In genomic region chr2:65186872-65187851, GRCh38 we compare ENCODE assay signal across 1 cellular context.
TF ChIP-seq lines count a peak whose summit lies in the region.

No MANE protein-coding gene starts in this region.

TF ChIP-seq in K562, 482 proteins besides CTCF, POLR2A, EP300 and RAD21 (continued from another document):
- TF ChIP-seq MLLT1 (IDR thresholded peaks at IDR 0.05) (0 out of 4 replicates have a peak, but pooled peaks have one; percentile 42 to 62), SPI1 (IDR thresholded peaks at IDR 0.05; ENCODE audit: borderline replicate concordance, low read depth, low read length) (no peak), AFF1 (IDR thresholded peaks at IDR 0.05; ENCODE audit: low read depth in 1 of 2, partially characterized antibody in 2 of 2) (peak in 1 of 2 experiments; percentile 38), MIER1 (IDR thresholded peaks at IDR 0.05; ENCODE audit: low read depth) (no peak), MTA2 (IDR thresholded peaks at IDR 0.05; ENCODE audit: low read depth) (0 out of 2 replicates have a peak, but pooled peaks have one; percentile 28), CAMTA2 (CRISPR knock-in tag; conservative IDR thresholded peaks at IDR 0.05) (no peak), KDM4B (IDR thresholded peaks at IDR 0.05; ENCODE audit: borderline replicate concordance in 2 of 2, low read depth in 1 of 2) (no peak), NFE2 (IDR thresholded peaks at IDR 0.05; ENCODE audit: low read depth) (no peak), LARP7 (IDR thresholded peaks at IDR 0.05) (0 out of 2 replicates have a peak, but pooled peaks have one; percentile 19), ZNF324 (CRISPR knock-in tag; IDR thresholded peaks at IDR 0.05) (peak; percentile 84), MCM5 (IDR thresholded peaks at IDR 0.05; ENCODE audit: low read depth) (no peak), ZNF318 (IDR thresholded peaks at IDR 0.05; ENCODE audit: borderline replicate concordance in 1 of 2, low read depth in 1 of 2) (no peak), CREB5 (CRISPR knock-in tag; IDR thresholded peaks at IDR 0.05) (no peak), ARNT (IDR thresholded peaks at IDR 0.05) (0 out of 4 replicates have a peak, but pooled peaks of 1 of the 2 experiments have one; percentile 53)
TF ChIP-seq in K562: peak in this region for 29.
